In genomic region chr4:67576538-67576937, GRCh38 we compare ENCODE assay signal across 14 cellular contexts. TPM values are rescaled to one million over a fixed set of nuclear protein-coding genes. Genes with fewer than 3 reads are reported as not detected.
DNase-seq lines count a peak whose midpoint lies in the region; ATAC-seq and TF ChIP-seq lines count a peak whose summit lies in the region.
"Had no signal": no experiment of that assay in that cellular context is flagged by ENCODE, and none has a peak within 500 bp of the region (broad histone marks: within the 10 kb centered on the region; RNA-seq: fewer than 3 reads in every experiment).

No MANE protein-coding gene starts in this region.

- ATAC-seq in GM21786 (IDR thresholded peaks at IDR 0.05; ENCODE audit: unreplicated experiment) = peak; percentile 40
- ATAC-seq in HG03469 (IDR thresholded peaks at IDR 0.05; ENCODE audit: unreplicated experiment) = peak; percentile 30
- no peak for ATAC-seq in stimulated activated naive B cell treated with anti-CD40 and anti-IgM and Interleukin-4, amounts not matched to agents 10 μg/mL and 1 μg/mL and 100 μg/mL, for 72 hours (replicated peaks)
- ATAC-seq in left ventricle myocardium superior = no peak
- ATAC-seq: PC-3 had no signal

- peak overlapping the region; percentile 66 for H3K27ac Mint-ChIP-seq in activated naive CD4-positive, alpha-beta T cell treated with anti-CD3 and anti-CD28 coated beads for 36 hours
- H3K27ac Mint-ChIP-seq in stimulated activated naive B cell treated with anti-CD40 and anti-IgM and Interleukin-4, amounts not matched to agents 10 μg/mL and 1 μg/mL and 100 μg/mL, for 72 hours = peak overlapping the region; percentile 90

- no peak overlapping the region for H3K4me3 ChIP-seq in foreskin fibroblast (ENCODE audit: low read depth in 1 of 2, low read length in 2 of 2)

- peaks cover 13% of the 10 kb centered on the region for H3K36me3 Mint-ChIP-seq in activated naive CD4-positive, alpha-beta T cell treated with anti-CD3 and anti-CD28 coated beads for 36 hours (ENCODE audit: low read depth)
- H3K36me3 Mint-ChIP-seq in stimulated activated naive B cell treated with anti-CD40 and anti-IgM and Interleukin-4, amounts not matched to agents 10 μg/mL and 1 μg/mL and 100 μg/mL, for 72 hours = peaks cover 31 to 51% of the 10 kb centered on the region in 2 donors

- H3K27me3 Mint-ChIP-seq in activated naive CD4-positive, alpha-beta T cell treated with anti-CD3 and anti-CD28 coated beads for 36 hours (ENCODE audit: low read depth) = no peaks in the 10 kb centered on the region
- no peaks in the 10 kb centered on the region for H3K27me3 Mint-ChIP-seq in stimulated activated naive B cell treated with anti-CD40 and anti-IgM and Interleukin-4, amounts not matched to agents 10 μg/mL and 1 μg/mL and 100 μg/mL, for 72 hours
- H3K27me3 Mint-ChIP-seq: stimulated activated naive CD8-positive, alpha-beta T cell treated with anti-CD3 and anti-CD28 coated beads, Interleukin-15, Interleukin-2, amounts not matched to agents 100 ng/mL and 50 ng/mL, for 24 hours had no signal

- intact Hi-C loops in activated naive CD4-positive, alpha-beta T cell treated with anti-CD3 and anti-CD28 coated beads for 36 hours (cut with micrococcal nuclease) = no loop called here
- intact Hi-C loops in left ventricle myocardium superior (cut with micrococcal nuclease) = no loop called here

- H3K4me1 Mint-ChIP-seq in activated naive CD4-positive, alpha-beta T cell treated with anti-CD3 and anti-CD28 coated beads for 36 hours (ENCODE audit: low read depth) = peaks cover 65% of the 10 kb centered on the region
- peaks cover 50 to 65% of the 10 kb centered on the region in 2 donors for H3K4me1 Mint-ChIP-seq in stimulated activated naive B cell treated with anti-CD40 and anti-IgM and Interleukin-4, amounts not matched to agents 10 μg/mL and 1 μg/mL and 100 μg/mL, for 72 hours

- CTCF ChIA-PET in activated naive CD4-positive, alpha-beta T cell treated with anti-CD3 and anti-CD28 coated beads for 36 hours (lab: Charles Lee) = interaction anchor here (0.9 kb wide), 1 partner anchor 10 kb away, joined by 3 read pairs; no protein-coding TSS in a partner anchor

- H3K9me3 Mint-ChIP-seq in activated naive CD4-positive, alpha-beta T cell treated with anti-CD3 and anti-CD28 coated beads for 36 hours = peaks cover 3% of the 10 kb centered on the region
- peaks cover 0 to 5% of the 10 kb centered on the region in 2 donors for H3K9me3 Mint-ChIP-seq in stimulated activated naive B cell treated with anti-CD40 and anti-IgM and Interleukin-4, amounts not matched to agents 10 μg/mL and 1 μg/mL and 100 μg/mL, for 72 hours
- H3K9me3 Mint-ChIP-seq: stimulated activated naive CD8-positive, alpha-beta T cell treated with anti-CD3 and anti-CD28 coated beads, Interleukin-15, Interleukin-2, amounts not matched to agents 100 ng/mL and 50 ng/mL, for 24 hours had no signal

- no peak overlapping the region for H3K4me3 Mint-ChIP-seq in activated naive CD4-positive, alpha-beta T cell treated with anti-CD3 and anti-CD28 coated beads for 36 hours
- H3K4me3 Mint-ChIP-seq in stimulated activated naive B cell treated with anti-CD40 and anti-IgM and Interleukin-4, amounts not matched to agents 10 μg/mL and 1 μg/mL and 100 μg/mL, for 72 hours = peak overlapping the region; percentile 59 to 60

- no peak for DNase-seq in activated naive CD4-positive, alpha-beta T cell treated with anti-CD3 and anti-CD28 coated beads for 36 hours
- DNase-seq in activated naive CD4-positive, alpha-beta T cell treated with Interleukin-2 at 50 U/mL for 16 hours = no peak
- DNase-seq in stimulated activated naive B cell treated with anti-CD40 and anti-IgM and Interleukin-4, amounts not matched to agents 10 μg/mL and 1 μg/mL and 100 μg/mL, for 72 hours = no peak
- no peak for DNase-seq in foreskin fibroblast
- DNase-seq in left ventricle myocardium superior = no peak
- DNase-seq in stimulated activated naive CD4-positive, alpha-beta T cell treated with Interleukin-2 at 50 U/mL for 16 hours (lab: John Stamatoyannopoulos, UW) = no peak
- DNase-seq: NCI-H1930, nucleus accumbens, PC-3 had no signal

- no peak for TF ChIP-seq CTCF in foreskin fibroblast (IDR thresholded peaks at IDR 0.05; ENCODE audit: low read depth, low read length)

RNA-seq across cellular contexts. Expression of gene STAP1, which starts 18.0 kb away (rescaled TPM):
- 10 to 100 TPM; 18.9 to 22.1 TPM for total RNA-seq in activated naive CD4-positive, alpha-beta T cell treated with anti-CD3 and anti-CD28 coated beads for 36 hours
- 0.22 TPM for total RNA-seq in left ventricle myocardium superior
- total RNA-seq: A673, HT-29, PC-3 had no signal

RNA-seq across cellular contexts. Expression of gene CENPC, which starts 31.2 kb away (rescaled TPM):
- 10 to 100 TPM; 46.0 to 51.7 TPM for total RNA-seq in activated naive CD4-positive, alpha-beta T cell treated with anti-CD3 and anti-CD28 coated beads for 36 hours
- 9.6 TPM for total RNA-seq in left ventricle myocardium superior

Comparison
In these comparisons a context has a peak if more than half of its experiments do, and no peak if none do; other contexts are left out.
1. ATAC-seq: peak in GM21786 (single experiment) and HG03469 (single experiment); none in stimulated activated naive B cell treated with anti-CD40 and anti-IgM and Interleukin-4, amounts not matched to agents 10 μg/mL and 1 μg/mL and 100 μg/mL, for 72 hours (0 of 2) and left ventricle myocardium superior (single experiment).
2. RNA of gene STAP1, which starts 18.0 kb away (total RNA-seq): 18.9 to 22.1 TPM in activated naive CD4-positive, alpha-beta T cell treated with anti-CD3 and anti-CD28 coated beads for 36 hours; 0.22 TPM in left ventricle myocardium superior (single experiment); every median in the first group is over 10 times any median in the second.